In genomic region chr15:42427429-42428223, GRCh38 we compare ENCODE assay signal across 14 cellular contexts.
A peak's percentile ranks its signal among the peaks of the same experiment; 100 is the strongest.
DNase-seq lines count a peak whose midpoint lies in the region; ATAC-seq, FAIRE-seq and TF ChIP-seq lines count a peak whose summit lies in the region.
"Had no signal": no experiment of that assay in that cellular context is flagged by ENCODE, and none has a peak within 500 bp of the region (broad histone marks: within the 10 kb centered on the region; RNA-seq: fewer than 3 reads in every experiment).

No MANE protein-coding gene starts in this region.

- no peak for TF ChIP-seq POLR2A in GM12878 (IDR thresholded peaks at IDR 0.05; ENCODE audit: low read depth, low read length)

- no TSS peak for BruUV-seq in GM12878 (replicated peaks; lab: Mats Ljungman, UMichigan)

- RAD21 ChIA-PET in GM12878 (lab: Charles Lee; ENCODE audit: unreplicated experiment) = no interaction called here

- H3K79me1 ChIP-seq in mesenchymal stem cell (replicated peaks; ENCODE audit: low read length, poor library complexity, severe bottlenecking) = peaks cover 4% of the 10 kb centered on the region

- intact Hi-C loops in GM12878 (cut with micrococcal nuclease; ENCODE audit: unreplicated experiment) = no loop called here

- ATAC-seq in GM12878 = no peak

- H2AK5ac ChIP-seq in mesenchymal stem cell (ENCODE audit: low read length, severe bottlenecking) = no peak overlapping the region

- no peak overlapping the region for H2BK12ac ChIP-seq in mesenchymal stem cell (ENCODE audit: low read length in 2 of 2)

- H3K79me2 ChIP-seq in GM12878 (ENCODE audit: control insufficient read depth, insufficient read depth, low read length) = no peaks in the 10 kb centered on the region

- no peak overlapping the region for H3K14ac ChIP-seq in mesenchymal stem cell (ENCODE audit: low read length in 2 of 2)

- no peak overlapping the region for H4K8ac ChIP-seq in mesenchymal stem cell (ENCODE audit: low read length)

- H2BK15ac ChIP-seq in mesenchymal stem cell (ENCODE audit: low read depth, poor library complexity, severe bottlenecking) = no peak overlapping the region

- no peak overlapping the region for H2AFZ ChIP-seq in GM12878 (ENCODE audit: control insufficient read depth, low read depth, low read length)
- H2AFZ ChIP-seq in mesenchymal stem cell (ENCODE audit: low read depth, low read length) = no peak overlapping the region

- H3K23ac ChIP-seq in mesenchymal stem cell (ENCODE audit: low read length in 2 of 2) = no peak overlapping the region

- SMC1A ChIA-PET in GM12878 (lab: Charles Lee; ENCODE audit: uncharacterized antibody, unreplicated experiment) = no interaction called here

- H3K9me3 ChIP-seq in GM12878 (replicated peaks; ENCODE audit: control insufficient read depth, insufficient read depth, low read length) = no peaks in the 10 kb centered on the region
- no peaks in the 10 kb centered on the region for H3K9me3 ChIP-seq in mesenchymal stem cell (ENCODE audit: control insufficient read depth, low read length)
- no peaks in the 10 kb centered on the region for H3K9me3 ChIP-seq in BE2C

- POLR2A ChIA-PET in GM12878 (lab: Charles Lee) = no interaction called here

- H3K36me3 ChIP-seq in GM12878 (ENCODE audit: control insufficient read depth in 2 of 2, insufficient read depth in 2 of 2, low read length in 1 of 2) (peaks cover 3 to 27% of the 10 kb centered on the region in 2 experiments), mesenchymal stem cell (ENCODE audit: control insufficient read depth in 1 of 2, insufficient read depth in 2 of 2, low read depth in 1 of 2, low read length in 2 of 2) (peaks cover 44 to 96% of the 10 kb centered on the region in 2 experiments), BE2C (peaks cover 58% of the 10 kb centered on the region)

- H3K4ac ChIP-seq in mesenchymal stem cell (ENCODE audit: low read depth in 1 of 2, low read length in 2 of 2) = no peak overlapping the region

- H3K9ac ChIP-seq in GM12878 (ENCODE audit: control insufficient read depth, insufficient read depth, low read length) = no peak overlapping the region
- peak overlapping the region; percentile 30 for H3K9ac ChIP-seq in mesenchymal stem cell (ENCODE audit: low read length)

- WGBS in GM12878 (ENCODE audit: insufficient coverage, insufficient replicate concordance, low lambda C conversion rate, missing lambda C conversion rate) = 98% methylated on average over 7 of the region's 7 CpGs
- 100% methylated on average over 6 of the region's 7 CpGs for WGBS in mesenchymal stem cell

- TF ChIP-seq EP300 in GM12878 (IDR thresholded peaks at IDR 0.05; ENCODE audit: borderline replicate concordance in 1 of 2, control insufficient read depth in 1 of 2, low read depth in 2 of 2, low read length in 2 of 2) = no peak

- H2BK5ac ChIP-seq in mesenchymal stem cell (ENCODE audit: low read depth, low read length, poor library complexity, severe bottlenecking) = no peak overlapping the region

- DNase-seq in AG09319 (ENCODE audit: extremely low read depth, low read depth) (peak; percentile 79), HS-5 (ENCODE audit: low read depth) (peak; percentile 95), GM12878 (ENCODE audit: low read depth, low spot score) (no peak), mesenchymal stem cell (no peak), BE2C (no peak), NCI-H2029 treated with DMSO at 0.1 percent for 48 hours (lab: John Stamatoyannopoulos, UW) (no peak), DMS79 treated with DMSO at 0.1 percent for 48 hours (lab: John Stamatoyannopoulos, UW) (no peak), SW480 (ENCODE audit: low spot score) (no peak)
- DNase-seq: activated CD4-positive, CD25-positive, alpha-beta regulatory T cell; activated effector memory CD4-positive, alpha-beta T cell treated with anti-CD3 and anti-CD28 coated beads, Interleukin-2, amount 50 U/mL, for 16 hours; effector CD8-positive, alpha-beta T cell; NCI-H2107; SHP77; stimulated activated CD4-positive, alpha-beta T cell treated with anti-CD3 and anti-CD28 coated beads, Interleukin-12 subunit alpha, Interleukin-12 subunit beta, amount 100 ng/mL, for 4 hours had no signal

- CTCF ChIA-PET in GM12878 (lab: Yijun Ruan, JAX) = no interaction called here

- H3K27ac ChIP-seq in GM12878 (ENCODE audit: control insufficient read depth, insufficient read depth) (no peak overlapping the region), mesenchymal stem cell (ENCODE audit: low read length, poor library complexity, severe bottlenecking) (peak overlapping the region; percentile 30)

- H3K4me2 ChIP-seq in GM12878 (ENCODE audit: control insufficient read depth, insufficient read depth) = no peak overlapping the region
- no peak overlapping the region for H3K4me2 ChIP-seq in mesenchymal stem cell (ENCODE audit: low read length, poor library complexity, severe bottlenecking)

- H3K27me3 ChIP-seq in GM12878 (replicated peaks in 1 of 2; ENCODE audit: control insufficient read depth in 2 of 2, insufficient read depth in 2 of 2, low read length in 1 of 2) = no peaks in the 10 kb centered on the region
- no peaks in the 10 kb centered on the region for H3K27me3 ChIP-seq in mesenchymal stem cell (ENCODE audit: control insufficient read depth in 1 of 2, insufficient read depth in 1 of 2, low read length in 2 of 2)
- H3K27me3 ChIP-seq in BE2C = no peaks in the 10 kb centered on the region

- H4K91ac ChIP-seq in mesenchymal stem cell (ENCODE audit: low read length) = no peak overlapping the region

- H3K4me3 ChIP-seq in GM12878 (no peak overlapping the region), mesenchymal stem cell (ENCODE audit: insufficient read depth in 1 of 2, low read depth in 1 of 2, low read length in 2 of 2) (no peak overlapping the region), BE2C (ENCODE audit: low read depth, low read length) (no peak overlapping the region)

- H3K4me1 ChIP-seq in GM12878 (ENCODE audit: control insufficient read depth, insufficient read depth, low read length) = no peaks in the 10 kb centered on the region
- no peaks in the 10 kb centered on the region for H3K4me1 ChIP-seq in mesenchymal stem cell (ENCODE audit: control insufficient read depth, insufficient read depth, low read depth, low read length)
- no peaks in the 10 kb centered on the region for H3K4me1 ChIP-seq in BE2C

- no peak for TF ChIP-seq CTCF in AG09319 (IDR thresholded peaks at IDR 0.05; ENCODE audit: low read depth, low read length)
- TF ChIP-seq CTCF in GM12878 (IDR thresholded peaks at IDR 0.05 in 2 of 3, conservative IDR thresholded peaks at IDR 0.05 in 1 of 3; ENCODE audit: control insufficient read depth in 2 of 3, extremely low read depth in 1 of 3, insufficient read depth in 1 of 3, low read depth in 3 of 3, low read length in 3 of 3) = no peak
- TF ChIP-seq CTCF in BE2C (IDR thresholded peaks at IDR 0.05; ENCODE audit: low read depth, low read length) = no peak

- no peak overlapping the region for H3K18ac ChIP-seq in mesenchymal stem cell (ENCODE audit: low read depth in 1 of 2, low read length in 2 of 2)

- no peak overlapping the region for H2BK120ac ChIP-seq in mesenchymal stem cell (ENCODE audit: low read depth, low read length)

- FAIRE-seq in GM12878 (lab: Jason Lieb, UNC) = no peak

- in situ Hi-C loops in GM12878 (cut with MboI) = no loop called here

- no peak for TF ChIP-seq RAD21 in GM12878 (IDR thresholded peaks at IDR 0.05; ENCODE audit: insufficient read depth, low read depth, low read length)

- H4K20me1 ChIP-seq in GM12878 (ENCODE audit: control insufficient read depth, insufficient read depth) = no peaks in the 10 kb centered on the region

TF ChIP-seq in GM12878, 131 proteins besides CTCF, POLR2A, EP300 and RAD21 (continues in another document):
- TF ChIP-seq BCLAF1 (IDR thresholded peaks at IDR 0.05) (no peak), RAD51 (IDR thresholded peaks at IDR 0.05) (no peak)

Comparison
In these comparisons a context has a peak if more than half of its experiments do, and no peak if none do; other contexts are left out.
1. DNase-seq: peak in AG09319 (single experiment) and HS-5 (single experiment); none in GM12878 (single experiment), mesenchymal stem cell (single experiment), BE2C (single experiment), NCI-H2029 treated with DMSO at 0.1 percent for 48 hours (single experiment), DMS79 treated with DMSO at 0.1 percent for 48 hours (single experiment) and SW480 (single experiment).